Comparison of ENCODE assay signal across 17 cellular contexts in genomic region chr7:150519310-150519709, GRCh38. TPM values are rescaled to one million over a fixed set of nuclear protein-coding genes. Genes with fewer than 3 reads are reported as not detected.
DNase-seq lines count a peak whose midpoint lies in the region; ATAC-seq and TF ChIP-seq lines count a peak whose summit lies in the region.
"Had no signal": no experiment of that assay in that cellular context is flagged by ENCODE, and none has a peak within 500 bp of the region (broad histone marks: within the 10 kb centered on the region; RNA-seq: fewer than 3 reads in every experiment).

No MANE protein-coding gene starts in this region.

- no peaks in the 10 kb centered on the region for H3F3A ChIP-seq in Loucy (ENCODE audit: low read depth)

- H3K27ac Mint-ChIP-seq in activated T-cell treated with anti-CD3 and anti-CD28 coated beads, Interleukin-2, amount 50 U/mL, for 24 hours: peak overlapping the region; percentile 94
- H3K27ac Mint-ChIP-seq: IgD-negative memory B cell had no signal

- no peaks in the 10 kb centered on the region for H4K20me1 ChIP-seq in Loucy (ENCODE audit: insufficient read depth, low read length, poor library complexity, severe bottlenecking)
- H4K20me1 ChIP-seq in osteoblast (ENCODE audit: insufficient read depth, low read length): no peaks in the 10 kb centered on the region

- H3K4me2 ChIP-seq in Loucy (ENCODE audit: low read depth, low read length, poor library complexity, severe bottlenecking): peak overlapping the region; percentile 78
- no peak overlapping the region for H3K4me2 ChIP-seq in osteoblast (ENCODE audit: insufficient read depth, low read length)

- H3K27me3 ChIP-seq in Loucy (ENCODE audit: insufficient read depth, low read length, poor library complexity, severe bottlenecking) (no peaks in the 10 kb centered on the region), osteoblast (ENCODE audit: insufficient read depth, low read length) (no peaks in the 10 kb centered on the region)
- H3K27me3 ChIP-seq in effector memory CD4-positive, alpha-beta T cell (replicated peaks; ENCODE audit: control insufficient read depth, insufficient read depth, low read length, poor library complexity, severe bottlenecking): no peaks in the 10 kb centered on the region
- H3K27me3 ChIP-seq: suprapubic skin had no signal

- H3K36me3 ChIP-seq in Loucy (ENCODE audit: insufficient read depth, low read length) (peaks cover 12% of the 10 kb centered on the region; the same call in 1 of the 2 replicates), osteoblast (ENCODE audit: insufficient read depth, low read length) (no peaks in the 10 kb centered on the region)
- peaks cover 29% of the 10 kb centered on the region for H3K36me3 ChIP-seq in effector memory CD4-positive, alpha-beta T cell (ENCODE audit: control insufficient read depth, insufficient read depth, low read length)
- H3K36me3 ChIP-seq: pancreas had no signal

- no peaks in the 10 kb centered on the region for H3K27me3 Mint-ChIP-seq in activated T-cell treated with anti-CD3 and anti-CD28 coated beads, Interleukin-2, amount 50 U/mL, for 24 hours

- H3K79me2 ChIP-seq in Loucy (ENCODE audit: insufficient read depth, low read length) (peaks cover 65% of the 10 kb centered on the region), osteoblast (ENCODE audit: insufficient read depth, low read length) (no peaks in the 10 kb centered on the region)

- H3K36me3 Mint-ChIP-seq in activated T-cell treated with anti-CD3 and anti-CD28 coated beads, Interleukin-2, amount 50 U/mL, for 24 hours (ENCODE audit: low read depth): peaks cover 61% of the 10 kb centered on the region
- H3K36me3 Mint-ChIP-seq: IgD-negative memory B cell had no signal

- no peaks in the 10 kb centered on the region for H3K9me2 ChIP-seq in Loucy (replicated peaks; ENCODE audit: low read depth, low read length)

- TF ChIP-seq CTCF in Loucy (conservative IDR thresholded peaks at IDR 0.05; ENCODE audit: low read length): no peak
- no peak for TF ChIP-seq CTCF in osteoblast (IDR thresholded peaks at IDR 0.05; ENCODE audit: extremely low read depth, low read depth, low read length)

- DNase-seq in activated T-cell treated with anti-CD3 and anti-CD28 coated beads, Interleukin-2, amount 50 U/mL, for 24 hours: no peak
- DNase-seq in activated T-cell treated with anti-CD3 and anti-CD28 coated beads, Interleukin-2, amount 50 U/mL, for 48 hours: no peak
- no peak for DNase-seq in effector memory CD4-positive, alpha-beta T cell
- DNase-seq in osteoblast (ENCODE audit: insufficient read length, low spot score, missing footprints): no peak
- DNase-seq in DMS153 (lab: John Stamatoyannopoulos, UW): no peak
- DNase-seq: amniotic stem cell, COR-L47, HCEC 1CT, islet precursor cell, NCI-H1092, pancreas had no signal

- peaks cover 54% of the 10 kb centered on the region for H3K4me1 Mint-ChIP-seq in activated T-cell treated with anti-CD3 and anti-CD28 coated beads, Interleukin-2, amount 50 U/mL, for 24 hours (ENCODE audit: low read depth)

- H3K9me3 ChIP-seq in Loucy (ENCODE audit: insufficient read depth, low read depth, low read length) (no peaks in the 10 kb centered on the region), osteoblast (ENCODE audit: low read depth, low read length) (no peaks in the 10 kb centered on the region)
- no peaks in the 10 kb centered on the region for H3K9me3 ChIP-seq in effector memory CD4-positive, alpha-beta T cell (ENCODE audit: control insufficient read depth, low read length)
- H3K9me3 ChIP-seq: pancreas, suprapubic skin had no signal

- H2AFZ ChIP-seq in Loucy (ENCODE audit: low read length) (no peak overlapping the region), osteoblast (ENCODE audit: low read length) (no peak overlapping the region)

- peak overlapping the region; percentile 80 for H3K4me3 Mint-ChIP-seq in activated T-cell treated with anti-CD3 and anti-CD28 coated beads, Interleukin-2, amount 50 U/mL, for 24 hours

- H3K4me3 ChIP-seq in Loucy (ENCODE audit: low read length, poor library complexity, severe bottlenecking) (peak overlapping the region; percentile 87), skin epidermis (peak overlapping the region in 6 of 7 experiments; percentile 2 to 54 (median 19)), osteoblast (ENCODE audit: insufficient read depth, low read length) (no peak overlapping the region)
- H3K4me3 ChIP-seq in effector memory CD4-positive, alpha-beta T cell (ENCODE audit: insufficient read depth, low read depth, low read length, poor library complexity, severe bottlenecking): peak overlapping the region; percentile 92

- H3K9me3 Mint-ChIP-seq in activated T-cell treated with anti-CD3 and anti-CD28 coated beads, Interleukin-2, amount 50 U/mL, for 24 hours: peaks cover 9% of the 10 kb centered on the region
- H3K9me3 Mint-ChIP-seq: IgD-negative memory B cell had no signal

- H3K4me1 ChIP-seq in Loucy (ENCODE audit: insufficient read depth, low read length, poor library complexity, severe bottlenecking) (peaks cover 52% of the 10 kb centered on the region), osteoblast (ENCODE audit: insufficient read depth, low read length) (no peaks in the 10 kb centered on the region)
- peaks cover 3% of the 10 kb centered on the region for H3K4me1 ChIP-seq in effector memory CD4-positive, alpha-beta T cell (ENCODE audit: control insufficient read depth, insufficient read depth, low read length, poor library complexity, severe bottlenecking)
- H3K4me1 ChIP-seq: pancreas, suprapubic skin had no signal

- no peak overlapping the region for H3K9ac ChIP-seq in Loucy (ENCODE audit: low read depth, low read length, poor library complexity, severe bottlenecking)

- peak overlapping the region; percentile 85 for H3K27ac ChIP-seq in effector memory CD4-positive, alpha-beta T cell (ENCODE audit: insufficient read depth, low read length, poor library complexity, severe bottlenecking)
- H3K27ac ChIP-seq in skin epidermis (peak overlapping the region in 13 of 21 experiments; percentile 2 to 95 (median 65)), osteoblast (ENCODE audit: low read depth, low read length) (no peak overlapping the region)
- H3K27ac ChIP-seq: pancreas had no signal

- no peak for ATAC-seq in HG03159 (IDR thresholded peaks at IDR 0.05; ENCODE audit: unreplicated experiment)
- ATAC-seq: pancreas had no signal

RNA-seq across cellular contexts. Expression of gene GIMAP7, which starts 4.6 kb away (rescaled TPM):
- under 0.01 TPM in 1 of 2 replicates, not detected in the other for total RNA-seq in osteoblast
- total RNA-seq: G401 had no signal

RNA-seq across cellular contexts. Expression of gene GIMAP4, which starts 47.9 kb away (rescaled TPM):
- total RNA-seq in osteoblast: not detected in 2 replicates
- total RNA-seq: G401 had no signal
